In the genomic region with DNA sequence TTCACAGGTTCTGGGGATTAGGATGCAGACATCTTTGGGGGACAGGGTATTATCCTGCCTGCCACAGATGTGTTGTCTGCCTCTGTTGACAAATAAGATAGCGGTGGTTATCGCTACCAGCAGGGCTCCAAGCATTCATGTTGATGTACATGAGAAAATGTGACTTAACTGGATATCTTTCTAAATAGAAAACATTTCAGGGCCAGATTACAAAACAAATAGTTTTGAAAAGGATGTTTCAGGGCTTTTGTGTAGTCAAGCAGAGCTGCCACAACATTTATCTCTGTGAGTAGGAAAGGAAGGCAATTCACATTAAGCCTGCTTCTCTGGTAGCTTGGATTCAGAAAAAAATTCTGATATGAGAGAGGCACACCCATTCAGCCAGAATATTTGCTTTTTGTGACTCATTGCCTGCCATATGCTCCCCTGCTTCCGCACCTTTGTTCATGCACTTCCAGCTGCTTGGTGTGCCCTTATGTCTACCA, we compare ENCODE assay signal across 14 cellular contexts. TPM values are rescaled to one million over a fixed set of nuclear protein-coding genes. Genes with fewer than 3 reads are reported as not detected.
A peak's percentile ranks its signal among the peaks of the same experiment; 100 is the strongest.
DNase-seq lines count a peak whose midpoint lies in the region; ATAC-seq and TF ChIP-seq lines count a peak whose summit lies in the region.
"Had no signal": no experiment of that assay in that cellular context is flagged by ENCODE, and none has a peak within 500 bp of the region (broad histone marks: within the 10 kb centered on the region; RNA-seq: fewer than 3 reads in every experiment).

No MANE protein-coding gene starts in this region.

- H3K9me3 Mint-ChIP-seq in CD14-positive monocyte: no peaks in the 10 kb centered on the region
- H3K9me3 Mint-ChIP-seq: activated naive CD4-positive, alpha-beta T cell treated with anti-CD3 and anti-CD28 coated beads for 36 hours had no signal

- no peak overlapping the region for H3K4me3 ChIP-seq in HCT116 (replicated peaks in 1 of 2; ENCODE audit: low read depth in 1 of 2, low read length in 2 of 2)
- H3K4me3 ChIP-seq in osteoblast (ENCODE audit: insufficient read depth, low read length): no peak overlapping the region
- no peak overlapping the region for H3K4me3 ChIP-seq in OCI-LY7 (ENCODE audit: low read depth, low read length, poor library complexity, severe bottlenecking)
- H3K4me3 ChIP-seq: heart left ventricle, MG63 had no signal

- TF ChIP-seq CTCF in HCT116 (IDR thresholded peaks at IDR 0.05 in 2 of 3, conservative IDR thresholded peaks at IDR 0.05 in 1 of 3; ENCODE audit: borderline replicate concordance in 1 of 3, insufficient read depth in 1 of 3, low read depth in 2 of 3, low read length in 2 of 3): no peak
- no peak for TF ChIP-seq CTCF in osteoblast (IDR thresholded peaks at IDR 0.05; ENCODE audit: extremely low read depth, low read depth, low read length)
- TF ChIP-seq CTCF in CD14-positive monocyte (IDR thresholded peaks at IDR 0.05): no peak
- no peak for TF ChIP-seq CTCF in OCI-LY7 (conservative IDR thresholded peaks at IDR 0.05; ENCODE audit: low read length)

- no peak overlapping the region for H3K27ac Mint-ChIP-seq in CD14-positive monocyte
- H3K27ac Mint-ChIP-seq: activated naive CD4-positive, alpha-beta T cell treated with anti-CD3 and anti-CD28 coated beads for 36 hours had no signal

- H3K4me1 Mint-ChIP-seq in CD14-positive monocyte: no peaks in the 10 kb centered on the region

- no peaks in the 10 kb centered on the region for H3K9me3 ChIP-seq in HCT116 (ENCODE audit: control insufficient read depth in 1 of 2, insufficient read depth in 1 of 2, low read depth in 1 of 2, low read length in 2 of 2)
- H3K9me3 ChIP-seq in osteoblast (ENCODE audit: low read depth, low read length): no peaks in the 10 kb centered on the region
- H3K9me3 ChIP-seq in OCI-LY7 (ENCODE audit: low read length): no peaks in the 10 kb centered on the region
- H3K9me3 ChIP-seq: heart left ventricle, MG63 had no signal

- BruUV-seq in HCT116 (replicated peaks; lab: Mats Ljungman, UMichigan) (no TSS peak), OCI-LY7 (replicated peaks; lab: Mats Ljungman, UMichigan) (no TSS peak)

- CTCF ChIA-PET in HCT116 (lab: Charles Lee): no interaction called here
- CTCF ChIA-PET in OCI-LY7 (lab: Charles Lee; ENCODE audit: unreplicated experiment): no interaction called here

- peak overlapping the region; percentile 46 for H3K4me2 ChIP-seq in HCT116 (ENCODE audit: low read length)
- H3K4me2 ChIP-seq in osteoblast (ENCODE audit: insufficient read depth, low read length): no peak overlapping the region
- no peak overlapping the region for H3K4me2 ChIP-seq in OCI-LY7 (ENCODE audit: low read length)

- H3K4me3 Mint-ChIP-seq in CD14-positive monocyte: no peak overlapping the region
- H3K4me3 Mint-ChIP-seq: activated naive CD4-positive, alpha-beta T cell treated with anti-CD3 and anti-CD28 coated beads for 36 hours had no signal

- ATAC-seq in HCT116: peak; percentile 77
- ATAC-seq: heart left ventricle had no signal

- H3K36me3 Mint-ChIP-seq in CD14-positive monocyte: no peaks in the 10 kb centered on the region

- TF ChIP-seq POLR2A in HCT116 (IDR thresholded peaks at IDR 0.05; ENCODE audit: borderline replicate concordance, extremely low read depth, insufficient read depth, insufficient read length): no peak

- H3K79me2 ChIP-seq in HCT116 (ENCODE audit: insufficient read depth, low read length): no peaks in the 10 kb centered on the region; the same call in 1 of the 2 replicates
- H3K79me2 ChIP-seq in osteoblast (ENCODE audit: insufficient read depth, low read length): no peaks in the 10 kb centered on the region
- no peaks in the 10 kb centered on the region for H3K79me2 ChIP-seq in OCI-LY7 (ENCODE audit: insufficient read depth, low read depth, low read length)

- H3K36me3 ChIP-seq in HCT116 (ENCODE audit: control insufficient read depth in 1 of 2, insufficient read depth in 2 of 2, low read length in 2 of 2) (no peaks in the 10 kb centered on the region), osteoblast (ENCODE audit: insufficient read depth, low read length) (no peaks in the 10 kb centered on the region), OCI-LY7 (ENCODE audit: insufficient read depth, low read length) (no peaks in the 10 kb centered on the region)
- H3K36me3 ChIP-seq: heart left ventricle, MG63 had no signal

- RAD21 ChIA-PET in HCT116 (lab: Charles Lee; ENCODE audit: low non-redundant PET in 1 of 2, low total read pairs in 2 of 2, uncharacterized antibody in 2 of 2, unreplicated experiment in 2 of 2): no interaction called here

- no peak overlapping the region for H3K9ac ChIP-seq in HCT116 (ENCODE audit: low read length)

- H3K27ac ChIP-seq in HCT116 (ENCODE audit: low read depth, low read length) (no peak overlapping the region), osteoblast (ENCODE audit: low read depth, low read length) (no peak overlapping the region), OCI-LY7 (ENCODE audit: low read depth, low read length, poor library complexity, severe bottlenecking) (no peak overlapping the region)
- H3K27ac ChIP-seq: heart left ventricle had no signal

- no peaks in the 10 kb centered on the region; the same call in 1 of the 2 replicates for H3K9me2 ChIP-seq in HCT116 (ENCODE audit: insufficient read depth)
- H3K9me2 ChIP-seq in OCI-LY7 (ENCODE audit: insufficient read depth, low read length): 0 out of 2 replicates have a peak, but pooled peaks cover 3% of the 10 kb centered on the region

- no peaks in the 10 kb centered on the region for H3K27me3 Mint-ChIP-seq in CD14-positive monocyte (ENCODE audit: low read depth in 3 of 3)

- H4K20me1 ChIP-seq in HCT116 (ENCODE audit: insufficient read depth): no peaks in the 10 kb centered on the region
- no peaks in the 10 kb centered on the region for H4K20me1 ChIP-seq in osteoblast (ENCODE audit: insufficient read depth, low read length)
- no peaks in the 10 kb centered on the region for H4K20me1 ChIP-seq in OCI-LY7 (ENCODE audit: insufficient read depth, low read length)

- H2AFZ ChIP-seq in HCT116 (ENCODE audit: low read depth, low read length, poor library complexity, severe bottlenecking) (no peak overlapping the region), osteoblast (ENCODE audit: low read length) (peak overlapping the region; percentile 9), OCI-LY7 (ENCODE audit: low read length) (no peak overlapping the region)

- H3K27me3 ChIP-seq in HCT116 (ENCODE audit: insufficient read depth, low read length): no peaks in the 10 kb centered on the region
- H3K27me3 ChIP-seq in osteoblast (ENCODE audit: insufficient read depth, low read length): peaks cover 3% of the 10 kb centered on the region
- H3K27me3 ChIP-seq: heart left ventricle had no signal

- intact Hi-C loops in HCT116 (cut with micrococcal nuclease): no loop called here
- intact Hi-C loops in CD14-positive monocyte (cut with micrococcal nuclease): no loop called here
- intact Hi-C loops in OCI-LY7 (cut with micrococcal nuclease; ENCODE audit: unreplicated experiment): no loop called here

- POLR2A ChIA-PET in HCT116 (lab: Charles Lee): no interaction called here
- POLR2A ChIA-PET in OCI-LY7 (lab: Charles Lee): no interaction called here

- no peak for TF ChIP-seq RAD21 in HCT116 (IDR thresholded peaks at IDR 0.05; ENCODE audit: low read depth)

- DNase-seq in HCT116 (ENCODE audit: low read depth, low spot score) (no peak), NCI-H345 (lab: John Stamatoyannopoulos, UW) (peak; percentile 78), dermis blood vessel endothelial cell (peak; percentile 62), osteoblast (ENCODE audit: insufficient read length, low spot score, missing footprints) (no peak), HuH-7 (ENCODE audit: low spot score) (no peak), CD14-positive monocyte (ENCODE audit: low spot score) (no peak), OCI-LY7 (ENCODE audit: low spot score) (no peak), NOMO-1 treated with dmso at 0.1 percent for 144 hours (lab: John Stamatoyannopoulos, UW; ENCODE audit: unreplicated experiment) (no peak)
- DNase-seq: activated CD4-positive, alpha-beta T cell treated with anti-CD3 and anti-CD28 coated beads for 48 hours; activated naive CD4-positive, alpha-beta T cell treated with anti-CD3 and anti-CD28 coated beads for 36 hours; cortex of kidney; heart left ventricle; mesenchymal stem cell; MG63 had no signal

- H3K4me1 ChIP-seq in HCT116 (ENCODE audit: control insufficient read depth in 1 of 2, insufficient read depth in 2 of 2, low read length in 2 of 2) (peaks cover 11 to 13% of the 10 kb centered on the region in 2 experiments), osteoblast (ENCODE audit: insufficient read depth, low read length) (no peaks in the 10 kb centered on the region), OCI-LY7 (ENCODE audit: insufficient read depth, low read length, poor library complexity, severe bottlenecking) (no peaks in the 10 kb centered on the region)
- H3K4me1 ChIP-seq: heart left ventricle had no signal

TF ChIP-seq in HCT116, 20 proteins besides CTCF, POLR2A, EP300 and RAD21 (continues in another document):
- 0 out of 2 replicates have a peak, but pooled peaks have one; percentile 18 for TF ChIP-seq MAX (IDR thresholded peaks at IDR 0.05)

RNA-seq across cellular contexts. Expression of gene PLS1, which starts 22.8 kb away (rescaled TPM):
- total RNA-seq in HCT116 (2021; ENCODE audit: unreplicated experiment) (38.8 TPM), dermis blood vessel endothelial cell (0.85 and 2.2 TPM in 2 replicates), osteoblast (0.88 and 1.1 TPM in 2 replicates), OCI-LY7 (2022) (5.4 and 7.2 TPM in 2 replicates)
- 15.7 and 20.5 TPM in 2 replicates for polyA plus RNA-seq in HCT116 (2012)
- polyA plus RNA-seq in CD14-positive monocyte: under 1 TPM in 1 of 2 donors, not detected in 1; 0.17 TPM
- total RNA-seq in OCI-LY7 (2014; rRNA removed; shearing (Covaris generic)): 4.0 and 5.6 TPM in 2 replicates

RNA-seq across cellular contexts. Expression of gene ATR, which starts 40.4 kb away (rescaled TPM):
- total RNA-seq in HCT116 (2021; ENCODE audit: unreplicated experiment) (24.7 TPM), dermis blood vessel endothelial cell (30.7 and 36.1 TPM in 2 replicates), osteoblast (22.1 and 23.6 TPM in 2 replicates), OCI-LY7 (2022) (36.0 and 49.5 TPM in 2 replicates)
- polyA plus RNA-seq in HCT116 (2012): 4.2 and 7.2 TPM in 2 replicates
- 1 to 10 TPM; 6.3 to 6.6 TPM for polyA plus RNA-seq in CD14-positive monocyte
- 26.8 and 27.1 TPM in 2 replicates for total RNA-seq in OCI-LY7 (2014; rRNA removed; shearing (Covaris generic))

Comparison
In these comparisons a context has a peak if more than half of its experiments do, and no peak if none do; other contexts are left out.
1. DNase-seq: peak in NCI-H345 (single experiment) and dermis blood vessel endothelial cell (single experiment); none in HCT116 (single experiment), osteoblast (single experiment), HuH-7 (single experiment), CD14-positive monocyte (single experiment), OCI-LY7 (single experiment) and NOMO-1 treated with dmso at 0.1 percent for 144 hours (single experiment).